Comparison of ENCODE assay signal across 32 cellular contexts in genomic region chr13:51003642-51004041, GRCh38.
"Had no signal": no experiment of that assay in that cellular context is flagged by ENCODE, and none has a peak within 500 bp of the region (broad histone marks: within the 10 kb centered on the region; RNA-seq: fewer than 3 reads in every experiment).

No MANE protein-coding gene starts in this region.

- H3K9me3 Mint-ChIP-seq: activated CD4-positive, alpha-beta T cell treated with anti-CD3 and anti-CD28 coated beads, Interleukin-2, amount 10 ng/mL, durations not matched to agents 7 days and 5 days; activated naive CD4-positive, alpha-beta T cell treated with anti-CD3 and anti-CD28 coated beads, Interleukin-2, amount 50 U/mL, for 24 hours; activated naive CD8-positive, alpha-beta T cell treated with anti-CD3 and anti-CD28 coated beads, Interleukin-2, amount 10 ng/mL, durations not matched to agents 7 days and 5 days; activated T-cell treated with anti-CD3 and anti-CD28 coated beads, Interleukin-2, amount 50 U/mL, for 24 hours; activated T-helper 2 cell treated with anti-CD3 and anti-CD28 coated beads, Interferon-gamma antibody, Interleukin-2, Interleukin-4, amounts not matched to agents 10 μg/mL and 5 μg/mL and 100 μg/mL, durations not matched to agents 14 hours and 24 hours and 36 hours; central memory CD8-positive, alpha-beta T cell; T-cell had no signal

- H3K4me3 Mint-ChIP-seq: activated CD4-positive, alpha-beta T cell treated with anti-CD3 and anti-CD28 coated beads, Interleukin-2, amount 10 ng/mL, durations not matched to agents 7 days and 5 days; activated CD8-positive, alpha-beta T cell treated with anti-CD3 and anti-CD28 coated beads, Interleukin-2, amount 10 ng/mL, durations not matched to agents 7 days and 5 days; activated naive CD4-positive, alpha-beta T cell treated with anti-CD3 and anti-CD28 coated beads, Interleukin-2, amount 50 U/mL, for 24 hours; activated naive CD8-positive, alpha-beta T cell treated with anti-CD3 and anti-CD28 coated beads, Interleukin-2, amount 10 ng/mL, durations not matched to agents 7 days and 5 days; activated T-cell treated with anti-CD3 and anti-CD28 coated beads, Interleukin-2, amount 50 U/mL, for 24 hours; central memory CD8-positive, alpha-beta T cell; T-cell; T-helper 17 cell had no signal

- H3K27ac Mint-ChIP-seq: activated CD4-positive, alpha-beta T cell treated with anti-CD3 and anti-CD28 coated beads, Interleukin-2, amount 10 ng/mL, durations not matched to agents 7 days and 5 days; activated CD8-positive, alpha-beta T cell treated with anti-CD3 and anti-CD28 coated beads, Interleukin-2, amount 10 ng/mL, durations not matched to agents 7 days and 5 days; activated naive CD4-positive, alpha-beta T cell treated with anti-CD3 and anti-CD28 coated beads, Interleukin-2, amount 50 U/mL, for 24 hours; activated naive CD8-positive, alpha-beta T cell treated with anti-CD3 and anti-CD28 coated beads, Interleukin-2, amount 10 ng/mL, durations not matched to agents 7 days and 5 days; activated T-cell treated with anti-CD3 and anti-CD28 coated beads, Interleukin-2, amount 50 U/mL, for 24 hours; activated T-helper 2 cell treated with anti-CD3 and anti-CD28 coated beads, Interferon-gamma antibody, Interleukin-2, Interleukin-4, amounts not matched to agents 10 μg/mL and 5 μg/mL and 100 μg/mL, durations not matched to agents 14 hours and 24 hours and 36 hours; T-cell; T-helper 17 cell had no signal

- H3K36me3 Mint-ChIP-seq: activated naive CD4-positive, alpha-beta T cell treated with anti-CD3 and anti-CD28 coated beads, Interleukin-2, amount 50 U/mL, for 24 hours; activated naive CD8-positive, alpha-beta T cell treated with anti-CD3 and anti-CD28 coated beads, Interleukin-2, amount 10 ng/mL, durations not matched to agents 7 days and 5 days; T-cell had no signal

- DNase-seq: activated CD4-positive, alpha-beta T cell treated with anti-CD3 and anti-CD28 coated beads for 1 hour; activated CD4-positive, alpha-beta T cell treated with anti-CD3 and anti-CD28 coated beads, Interleukin-2, amount 10 ng/mL, durations not matched to agents 7 days and 5 days; activated CD4-positive, alpha-beta T cell treated with anti-CD3 and anti-CD28 coated beads, Interleukin-2, amount 50 U/mL, for 48 hours; activated CD4-positive, CD25-positive, alpha-beta regulatory T cell; activated CD8-positive, alpha-beta T cell treated with anti-CD3 and anti-CD28 coated beads, Interleukin-2, amount 10 ng/mL, durations not matched to agents 7 days and 5 days; activated gamma-delta T cell; activated naive CD4-positive, alpha-beta T cell treated with Interleukin-2 at 50 U/mL for 16 hours; activated naive CD8-positive, alpha-beta T cell treated with anti-CD3 and anti-CD28 coated beads, Interleukin-2, amount 10 ng/mL, durations not matched to agents 7 days and 5 days; activated T-cell treated with anti-CD3 and anti-CD28 coated beads, Interleukin-2, amount 50 U/mL, for 24 hours; amygdala; MG63; NCI-H1105; NCI-H1417 treated with DMSO at 0.1 percent for 48 hours; NCI-H187 treated with DMSO at 0.1 percent for 48 hours; NCI-H2081; NCI-H2171 treated with DMSO at 0.1 percent for 48 hours; NCI-H2227 treated with DMSO at 0.1 percent for 48 hours; NCI-H446 treated with DMSO at 0.1 percent for 48 hours; NCI-H524; NCI-H69; NCI-H82; RPMI8226; SHP77 treated with DMSO at 0.1 percent for 48 hours; SK-N-SH; T-cell; T-helper 17 cell; T1000; WERI-Rb-1 had no signal

- H3K4me1 Mint-ChIP-seq: activated CD4-positive, alpha-beta T cell treated with anti-CD3 and anti-CD28 coated beads, Interleukin-2, amount 10 ng/mL, durations not matched to agents 7 days and 5 days; activated naive CD4-positive, alpha-beta T cell treated with anti-CD3 and anti-CD28 coated beads, Interleukin-2, amount 50 U/mL, for 24 hours; activated naive CD8-positive, alpha-beta T cell treated with anti-CD3 and anti-CD28 coated beads, Interleukin-2, amount 10 ng/mL, durations not matched to agents 7 days and 5 days; central memory CD8-positive, alpha-beta T cell; T-cell; T-helper 17 cell had no signal

- ATAC-seq: activated CD8-positive, alpha-beta T cell treated with anti-CD3 and anti-CD28 coated beads, Interleukin-2, amount 10 ng/mL, durations not matched to agents 7 days and 5 days; Panc1; T-cell; T-helper 17 cell had no signal
